Comparison of ENCODE assay signal across 8 cellular contexts in the genomic region with DNA sequence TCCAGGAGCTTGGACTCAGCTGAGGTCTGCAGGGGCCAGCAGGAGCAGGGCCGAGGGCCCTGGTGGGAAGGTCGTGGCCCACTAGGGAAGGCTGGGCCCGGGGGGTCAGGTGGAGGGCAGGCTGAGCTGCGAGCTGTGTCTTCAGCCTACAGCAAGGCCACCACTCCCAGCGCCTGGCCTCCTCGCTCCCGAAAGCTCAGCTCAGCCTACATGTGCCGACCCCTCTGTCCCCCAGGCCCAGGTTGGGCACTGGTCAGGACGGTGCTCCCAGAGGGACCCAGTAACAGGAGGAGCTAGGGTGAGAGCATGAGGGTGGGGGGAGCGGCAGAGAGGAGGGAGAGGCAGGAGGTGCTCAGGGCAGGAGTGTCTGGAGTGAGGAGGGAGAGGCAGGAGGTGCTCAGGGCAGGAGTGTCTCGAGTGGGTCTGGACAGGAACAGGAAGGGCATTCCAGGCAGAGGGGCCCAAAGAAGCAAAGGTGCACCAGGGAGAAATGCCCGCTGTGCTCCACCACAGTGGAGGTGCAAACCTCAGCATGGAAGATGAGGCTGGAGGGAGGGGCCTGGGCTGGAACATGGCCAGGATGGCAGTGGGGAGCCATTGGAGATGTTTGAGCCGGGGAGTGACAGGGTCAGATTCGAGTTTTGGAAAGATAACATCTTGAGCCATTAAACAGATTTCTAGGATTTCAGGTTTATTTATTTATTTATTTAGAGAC. TPM values are rescaled to one million over a fixed set of nuclear protein-coding genes. Genes with fewer than 3 reads are reported as not detected.
DNase-seq lines count a peak whose midpoint lies in the region; ATAC-seq, FAIRE-seq and TF ChIP-seq lines count a peak whose summit lies in the region.

No MANE protein-coding gene starts in this region.

- H3K27ac Mint-ChIP-seq in CD14-positive monocyte = no peak overlapping the region
- H3K27ac Mint-ChIP-seq in osteocyte (ENCODE audit: unreplicated experiment) = peak overlapping the region; percentile 50

- H3K36me3 ChIP-seq in PC-3 (ENCODE audit: low read depth, low read length) (no peaks in the 10 kb centered on the region), endothelial cell of umbilical vein (ENCODE audit: control insufficient read depth in 2 of 2, extremely low read depth in 1 of 2, insufficient read depth in 2 of 2, low read length in 2 of 2) (no peaks in the 10 kb centered on the region)

- DNase-seq in CD14-positive monocyte (ENCODE audit: low spot score) = no peak
- DNase-seq in PC-3 = no peak
- no peak for DNase-seq in endothelial cell of umbilical vein (ENCODE audit: low read depth, low spot score)
- DNase-seq in osteocyte (ENCODE audit: extremely low spot score, unreplicated experiment) = no peak
- no peak for DNase-seq in superior temporal gyrus (ENCODE audit: extremely low spot score)
- no peak for DNase-seq in SIG-M5 (lab: John Stamatoyannopoulos, UW)
- DNase-seq in SIG-M5 treated with dmso at 0.1 percent for 504 hours (lab: John Stamatoyannopoulos, UW; ENCODE audit: unreplicated experiment) = no peak
- DNase-seq in NCI-H748 (lab: John Stamatoyannopoulos, UW; ENCODE audit: unreplicated experiment) = no peak

- no peak for TF ChIP-seq POLR2A in endothelial cell of umbilical vein (IDR thresholded peaks at IDR 0.05; ENCODE audit: low read depth, low read length)

- no peak overlapping the region for H3K27ac ChIP-seq in PC-3 (ENCODE audit: low read length)
- no peak overlapping the region for H3K27ac ChIP-seq in endothelial cell of umbilical vein (ENCODE audit: insufficient read depth, low read depth, low read length)

- H3K4me1 Mint-ChIP-seq in CD14-positive monocyte = peaks cover 4% of the 10 kb centered on the region
- peaks cover 40% of the 10 kb centered on the region for H3K4me1 Mint-ChIP-seq in osteocyte (ENCODE audit: unreplicated experiment)

- peaks cover 5% of the 10 kb centered on the region for H3F3A ChIP-seq in PC-3 (ENCODE audit: low read length, unreplicated experiment)

- H3K9me3 Mint-ChIP-seq in CD14-positive monocyte = peaks cover 4 to 21% (median 11%) of the 10 kb centered on the region in 7 donors
- peaks cover 8% of the 10 kb centered on the region for H3K9me3 Mint-ChIP-seq in osteocyte (ENCODE audit: unreplicated experiment)

- no peaks in the 10 kb centered on the region for H3K9me2 ChIP-seq in PC-3 (replicated peaks; ENCODE audit: low read length)

- TF ChIP-seq CTCF in CD14-positive monocyte (IDR thresholded peaks at IDR 0.05) = no peak
- no peak for TF ChIP-seq CTCF in PC-3 (conservative IDR thresholded peaks at IDR 0.05; ENCODE audit: low read depth, low read length)
- no peak for TF ChIP-seq CTCF in endothelial cell of umbilical vein (IDR thresholded peaks at IDR 0.05; ENCODE audit: extremely low read depth in 1 of 2, insufficient read depth in 1 of 2, low read depth in 1 of 2, low read length in 2 of 2)
- no peak for TF ChIP-seq CTCF in osteocyte (IDR thresholded peaks at IDR 0.05)

- H3K4me2 ChIP-seq in PC-3 (ENCODE audit: low read length) (peak overlapping the region; percentile 99), endothelial cell of umbilical vein (ENCODE audit: insufficient read depth, low read length) (peak overlapping the region; percentile 69)

- H3K4me3 Mint-ChIP-seq in CD14-positive monocyte (peak overlapping the region; percentile 41 to 84), osteocyte (ENCODE audit: unreplicated experiment) (peak overlapping the region; percentile 71)

- POLR2A ChIA-PET in PC-3 (lab: Charles Lee; ENCODE audit: unreplicated experiment) = no interaction called here
- POLR2A ChIA-PET in endothelial cell of umbilical vein (lab: Charles Lee) = no interaction called here

- H3K9ac ChIP-seq in PC-3 (ENCODE audit: low read length) = peak overlapping the region; percentile 83
- H3K9ac ChIP-seq in endothelial cell of umbilical vein (replicated peaks; ENCODE audit: extremely low read depth, insufficient read depth, low read length) = no peak overlapping the region

- ATAC-seq in PC-3 = no peak

- H3K9me3 ChIP-seq in PC-3 (ENCODE audit: low read length) (no peaks in the 10 kb centered on the region), endothelial cell of umbilical vein (replicated peaks; ENCODE audit: control insufficient read depth, insufficient read depth, low read length) (no peaks in the 10 kb centered on the region)

- FAIRE-seq in endothelial cell of umbilical vein (lab: Jason Lieb, UNC) = no peak

- BruUV-seq in PC-3 (replicated peaks; lab: Mats Ljungman, UMichigan) (TSS peak; percentile 22), endothelial cell of umbilical vein (replicated peaks; lab: Mats Ljungman, UMichigan) (no TSS peak)

- H2AFZ ChIP-seq in PC-3 (ENCODE audit: low read length) (peak overlapping the region; percentile 82), endothelial cell of umbilical vein (ENCODE audit: low read depth, low read length) (peak overlapping the region; percentile 61)

- no peaks in the 10 kb centered on the region for H3K79me2 ChIP-seq in PC-3 (ENCODE audit: low read length)
- no peaks in the 10 kb centered on the region for H3K79me2 ChIP-seq in endothelial cell of umbilical vein (ENCODE audit: control insufficient read depth, insufficient read depth, low read length)

- H3K27me3 Mint-ChIP-seq in CD14-positive monocyte (ENCODE audit: low read depth in 3 of 3) (peaks cover 37 to 64% (median 39%) of the 10 kb centered on the region in 3 donors), osteocyte (ENCODE audit: unreplicated experiment) (peaks cover 2% of the 10 kb centered on the region)

- no peaks in the 10 kb centered on the region for H3K9me1 ChIP-seq in endothelial cell of umbilical vein (replicated peaks; ENCODE audit: control insufficient read depth, extremely low read depth, insufficient read depth, low read length)

- H3K4me3 ChIP-seq in PC-3 (ENCODE audit: low read length) = peak overlapping the region; percentile 83
- peak overlapping the region in 1 of 3 experiments; percentile 61 for H3K4me3 ChIP-seq in endothelial cell of umbilical vein (replicated peaks in 1 of 3; ENCODE audit: insufficient read depth in 1 of 3, low read depth in 1 of 3, low read length in 3 of 3)

- H4K20me1 ChIP-seq in PC-3 (ENCODE audit: low read length) (no peaks in the 10 kb centered on the region), endothelial cell of umbilical vein (replicated peaks; ENCODE audit: control insufficient read depth, extremely low read depth, insufficient read depth, low read length) (no peaks in the 10 kb centered on the region)

- CTCF ChIA-PET in PC-3 (lab: Charles Lee) = no interaction called here
- CTCF ChIA-PET in endothelial cell of umbilical vein (lab: Charles Lee) = interaction anchor here (0.6 to 1.6 kb wide), 6 partner anchors 10 to 258 kb away, joined by 3 to 6 read pairs (median 4); a partner anchor contains a TSS

- H3K4me1 ChIP-seq in PC-3 (ENCODE audit: insufficient read depth, low read length) (peaks cover 32% of the 10 kb centered on the region), endothelial cell of umbilical vein (ENCODE audit: control insufficient read depth, extremely low read depth, insufficient read depth, low read length) (peaks cover 11% of the 10 kb centered on the region)

- dilution Hi-C loops in endothelial cell of umbilical vein (cut with MboI; ENCODE audit: extremely low pct_ligation_motif_present, low sequenced_read_pairs) = no loop called here

- no peaks in the 10 kb centered on the region for H3K27me3 ChIP-seq in PC-3 (ENCODE audit: low read length)
- no peaks in the 10 kb centered on the region for H3K27me3 ChIP-seq in endothelial cell of umbilical vein (ENCODE audit: control insufficient read depth in 2 of 2, insufficient read depth in 2 of 2, low read length in 2 of 2)

- peaks cover 0 to 3% of the 10 kb centered on the region in 2 donors for H3K36me3 Mint-ChIP-seq in CD14-positive monocyte
- no peaks in the 10 kb centered on the region for H3K36me3 Mint-ChIP-seq in osteocyte (ENCODE audit: unreplicated experiment)

- intact Hi-C loops in CD14-positive monocyte (cut with micrococcal nuclease) (loop anchor here (5.0 kb wide), 1 partner anchor 37 kb away; no protein-coding TSS in a partner anchor), PC-3 (cut with micrococcal nuclease) (loop anchor here (5.0 kb wide), 1 partner anchor 73 kb away; a partner anchor contains a TSS), endothelial cell of umbilical vein (cut with micrococcal nuclease) (no loop called here)

TF ChIP-seq in endothelial cell of umbilical vein, 7 proteins besides CTCF, POLR2A, EP300 and RAD21:
- TF ChIP-seq EZH2 (IDR thresholded peaks at IDR 0.05; ENCODE audit: borderline replicate concordance, low read depth, low read length, severe bottlenecking) (no peak), JUN (IDR thresholded peaks at IDR 0.05; ENCODE audit: borderline replicate concordance, insufficient read depth, insufficient read length, low read depth) (no peak), FOS (IDR thresholded peaks at IDR 0.05; ENCODE audit: borderline replicate concordance, insufficient read depth, low read length) (no peak), POLR2AphosphoS5 (IDR thresholded peaks at IDR 0.05; ENCODE audit: insufficient read depth, low read depth, low read length) (no peak), MYC (IDR thresholded peaks at IDR 0.05; ENCODE audit: low read depth, low read length) (no peak), GATA2 (IDR thresholded peaks at IDR 0.05; ENCODE audit: insufficient read depth, insufficient read length, low read depth, low read length) (no peak)
- TF ChIP-seq, protein P1, sequence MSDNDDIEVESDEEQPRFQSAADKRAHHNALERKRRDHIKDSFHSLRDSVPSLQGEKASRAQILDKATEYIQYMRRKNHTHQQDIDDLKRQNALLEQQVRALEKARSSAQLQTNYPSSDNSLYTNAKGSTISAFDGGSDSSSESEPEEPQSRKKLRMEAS (IDR thresholded peaks at IDR 0.05; ENCODE audit: insufficient read depth, insufficient read length) = no peak

RNA-seq across cellular contexts. Expression of a gene that starts 29.1 kb away (rescaled TPM):
- polyA plus RNA-seq in CD14-positive monocyte = 10 to 100 TPM in 1 of 2 donors, 1 to 10 TPM in 1; 6.3 to 13.0 TPM
- 0.04 and 0.12 TPM in 2 replicates for total RNA-seq in PC-3 (2014; rRNA removed)
- total RNA-seq in endothelial cell of umbilical vein = not detected in 2 replicates
- not detected in 2 replicates for polyA plus RNA-seq in endothelial cell of umbilical vein
- 0.03 TPM in 1 of 2 replicates, not detected in the other for polyA plus RNA-seq in endothelial cell of umbilical vein (2011; cell fraction: cytosol; rRNA removed)
- polyA plus RNA-seq in endothelial cell of umbilical vein (2011; cell fraction: nucleus; rRNA removed) = not detected in 2 replicates
- polyA plus RNA-seq in endothelial cell of umbilical vein (2012) = 0.13 and 0.30 TPM in 2 replicates
- 0.56 TPM in 1 of 2 replicates, not detected in the other for polyA minus RNA-seq in endothelial cell of umbilical vein
- not detected for polyA minus RNA-seq in endothelial cell of umbilical vein (2011; cell fraction: cytosol; rRNA and poly(A)+ RNA removed)
- polyA minus RNA-seq in endothelial cell of umbilical vein (2011; cell fraction: nucleus; rRNA and poly(A)+ RNA removed) = not detected in 2 replicates
- 0.16 and 0.24 TPM in 2 replicates for total RNA-seq in osteocyte
